8 cellular contexts compared by ENCODE assay signal in genomic region chr5:95730730-95731570, GRCh38. TPM values are rescaled to one million over a fixed set of nuclear protein-coding genes. Genes with fewer than 3 reads are reported as not detected.
DNase-seq lines count a peak whose midpoint lies in the region; ATAC-seq and TF ChIP-seq lines count a peak whose summit lies in the region.

Gene RHOBTB3 (plus strand): TSS chr5:95731336. CDS start chr5:95731683, 347 bp downstream.

- peaks cover 34% of the 10 kb centered on the region for H3K4me1 Mint-ChIP-seq in CD14-positive monocyte
- H3K4me1 Mint-ChIP-seq in stimulated activated naive B cell treated with anti-CD40 and anti-IgM and Interleukin-4, amounts not matched to agents 10 μg/mL and 1 μg/mL and 100 μg/mL, for 72 hours = peaks cover 9 to 15% of the 10 kb centered on the region in 2 donors

- no peak for TF ChIP-seq CTCF in CD14-positive monocyte (IDR thresholded peaks at IDR 0.05)

- H3K9me3 ChIP-seq in mesodermal cell (ENCODE audit: control insufficient read depth, low read length) = no peaks in the 10 kb centered on the region

- peak; percentile 56 for DNase-seq in CD14-positive monocyte (ENCODE audit: low spot score)
- peak; percentile 62 for DNase-seq in NCI-H748 treated with DMSO at 0.1 percent for 48 hours (lab: John Stamatoyannopoulos, UW)
- peak; percentile 34 for DNase-seq in activated T-cell treated with anti-CD3 and anti-CD28 coated beads for 4 hours
- DNase-seq in epithelial cell of prostate (ENCODE audit: low read depth, low spot score) = no peak
- DNase-seq in stimulated activated naive B cell treated with anti-CD40 and anti-IgM and Interleukin-4, amounts not matched to agents 10 μg/mL and 1 μg/mL and 100 μg/mL, for 72 hours = no peak

- no peaks in the 10 kb centered on the region for H3K36me3 Mint-ChIP-seq in CD14-positive monocyte
- no peaks in the 10 kb centered on the region for H3K36me3 Mint-ChIP-seq in stimulated activated naive B cell treated with anti-CD40 and anti-IgM and Interleukin-4, amounts not matched to agents 10 μg/mL and 1 μg/mL and 100 μg/mL, for 72 hours

- peak within 1 kb of the TSS; percentile 94 to 96 for H3K4me3 Mint-ChIP-seq in CD14-positive monocyte
- H3K4me3 Mint-ChIP-seq in stimulated activated naive B cell treated with anti-CD40 and anti-IgM and Interleukin-4, amounts not matched to agents 10 μg/mL and 1 μg/mL and 100 μg/mL, for 72 hours = peak within 1 kb of the TSS; percentile 87 to 93

- H3K27me3 Mint-ChIP-seq in CD14-positive monocyte (ENCODE audit: low read depth in 3 of 3) = peaks cover 10 to 14% (median 10%) of the 10 kb centered on the region in 3 donors
- peaks cover 16 to 27% of the 10 kb centered on the region in 2 donors for H3K27me3 Mint-ChIP-seq in stimulated activated naive B cell treated with anti-CD40 and anti-IgM and Interleukin-4, amounts not matched to agents 10 μg/mL and 1 μg/mL and 100 μg/mL, for 72 hours

- peak within 1 kb of the TSS; percentile 76 for H3K4me3 ChIP-seq in mesodermal cell (ENCODE audit: extremely low read depth, insufficient read depth, low read length, poor library complexity, severe bottlenecking)

- peaks cover 18% of the 10 kb centered on the region for H3K36me3 ChIP-seq in mesodermal cell (ENCODE audit: control insufficient read depth, insufficient read depth, low read length)

- H3K4me1 ChIP-seq in mesodermal cell (ENCODE audit: control insufficient read depth, insufficient read depth, low read length, poor library complexity, severe bottlenecking) = peaks cover 39% of the 10 kb centered on the region

- peak within 1 kb of the TSS in 6 of 7 donors; percentile 40 to 74 (median 47) for H3K27ac Mint-ChIP-seq in CD14-positive monocyte
- H3K27ac Mint-ChIP-seq in stimulated activated naive B cell treated with anti-CD40 and anti-IgM and Interleukin-4, amounts not matched to agents 10 μg/mL and 1 μg/mL and 100 μg/mL, for 72 hours = peak within 1 kb of the TSS; percentile 79

- H3K27ac ChIP-seq in epithelial cell of prostate (peak within 1 kb of the TSS; percentile 40), mesodermal cell (ENCODE audit: low read depth, low read length, severe bottlenecking) (peak within 1 kb of the TSS; percentile 94)

- intact Hi-C loops in CD14-positive monocyte (cut with micrococcal nuclease) = loop anchor here in 1 of 2 donors (10.0 kb wide), 1 partner anchor 94 kb away; the partner anchor contains the start of gene GLRX

- no peaks in the 10 kb centered on the region for H3K9me3 Mint-ChIP-seq in CD14-positive monocyte
- no peaks in the 10 kb centered on the region for H3K9me3 Mint-ChIP-seq in stimulated activated naive B cell treated with anti-CD40 and anti-IgM and Interleukin-4, amounts not matched to agents 10 μg/mL and 1 μg/mL and 100 μg/mL, for 72 hours

- 0 to 1% methylated on average over 36 to 44 of the region's 78 CpGs for WGBS in mesodermal cell (ENCODE audit: insufficient coverage in 2 of 2), 2 experiments

- ATAC-seq in GM19328 (IDR thresholded peaks at IDR 0.05; ENCODE audit: unreplicated experiment) = peak; percentile 47
- peak; percentile 36 for ATAC-seq in HG03520 (IDR thresholded peaks at IDR 0.05; ENCODE audit: unreplicated experiment)
- peak; percentile 67 to 72 for ATAC-seq in stimulated activated naive B cell treated with anti-CD40 and anti-IgM and Interleukin-4, amounts not matched to agents 10 μg/mL and 1 μg/mL and 100 μg/mL, for 72 hours (replicated peaks)

RNA-seq across cellular contexts. Expression of gene RHOBTB3, which starts in this region (rescaled TPM):
- 1 to 10 TPM in 1 of 2 donors, under 1 TPM in 1; 0.41 to 1.5 TPM for polyA plus RNA-seq in CD14-positive monocyte
- 159 TPM for polyA plus RNA-seq in mesodermal cell (2013, experiment 1 of 2)
- polyA plus RNA-seq in mesodermal cell (2013, experiment 2 of 2) = 171 TPM

Comparison
In these comparisons a context has a peak if more than half of its experiments do, and no peak if none do; other contexts are left out.
1. DNase-seq: peak in CD14-positive monocyte (single experiment), NCI-H748 treated with DMSO at 0.1 percent for 48 hours (single experiment) and activated T-cell treated with anti-CD3 and anti-CD28 coated beads for 4 hours (single experiment); none in epithelial cell of prostate (single experiment) and stimulated activated naive B cell treated with anti-CD40 and anti-IgM and Interleukin-4, amounts not matched to agents 10 μg/mL and 1 μg/mL and 100 μg/mL, for 72 hours (single experiment).
2. Peak in every context shown above with its lines, with median percentiles within 50 percentile points of each other: ATAC-seq.